28 cellular contexts compared by ENCODE assay signal in genomic region chrX:113389846-113390245, GRCh38.
"Had no signal": no experiment of that assay in that cellular context is flagged by ENCODE, and none has a peak within 500 bp of the region (broad histone marks: within the 10 kb centered on the region; RNA-seq: fewer than 3 reads in every experiment).

No MANE protein-coding gene starts in this region.

- H3K4me1 ChIP-seq: ascending aorta had no signal

- H3K27me3 ChIP-seq: ascending aorta had no signal

- DNase-seq: activated CD4-positive, alpha-beta memory T cell treated with anti-CD3 and anti-CD28 coated beads, Interleukin-2, amount 10 ng/mL, durations not matched to agents 7 days and 5 days; activated CD4-positive, alpha-beta T cell treated with anti-CD3 and anti-CD28 coated beads for 1 hour; activated CD4-positive, alpha-beta T cell treated with anti-CD3 and anti-CD28 coated beads for 36 hours; activated CD4-positive, alpha-beta T cell treated with anti-CD3 and anti-CD28 coated beads for 48 hours; activated CD4-positive, alpha-beta T cell treated with anti-CD3 and anti-CD28 coated beads, Interleukin-2, amount 10 ng/mL, durations not matched to agents 7 days and 5 days; activated CD4-positive, alpha-beta T cell treated with anti-CD3 and anti-CD28 coated beads, Interleukin-2, amount 50 U/mL, for 48 hours; activated CD4-positive, CD25-positive, alpha-beta regulatory T cell; activated CD8-positive, alpha-beta memory T cell treated with anti-CD3 and anti-CD28 coated beads for 24 hours; activated CD8-positive, alpha-beta memory T cell treated with anti-CD3 and anti-CD28 coated beads, Interleukin-2, amount 10 ng/mL, durations not matched to agents 7 days and 5 days; activated CD8-positive, alpha-beta memory T cell treated with anti-CD3 and anti-CD28 coated beads, Interleukin-2, amount 50 U/mL, for 48 hours; activated CD8-positive, alpha-beta T cell treated with anti-CD3 and anti-CD28 coated beads, Interleukin-2, amount 10 ng/mL, durations not matched to agents 7 days and 5 days; activated effector memory CD4-positive, alpha-beta T cell treated with Interleukin-2 at 50 U/mL for 16 hours; activated gamma-delta T cell; activated naive CD4-positive, alpha-beta T cell treated with anti-CD3 and anti-CD28 coated beads, Interleukin-2, amount 10 ng/mL, durations not matched to agents 7 days and 5 days; activated naive CD4-positive, alpha-beta T cell treated with Interleukin-2 at 50 U/mL for 16 hours; activated naive CD8-positive, alpha-beta T cell treated with anti-CD3 and anti-CD28 coated beads, Interleukin-2, amount 10 ng/mL, durations not matched to agents 7 days and 5 days; activated naive CD8-positive, alpha-beta T cell treated with anti-CD3 and anti-CD28 coated beads, Interleukin-2, amount 50 U/mL, for 24 hours; activated T-cell treated with anti-CD3 and anti-CD28 coated beads, Interleukin-2, amount 50 U/mL, for 24 hours; activated T-cell treated with anti-CD3 and anti-CD28 coated beads, Interleukin-2, amount 50 U/mL, for 48 hours; amygdala; anterior cingulate cortex; central memory CD4-positive, alpha-beta T cell; T-helper 1 cell; T-helper 2 cell; T-helper 9 cell; WERI-Rb-1 had no signal

- H3K4me3 ChIP-seq: ascending aorta had no signal

- H3K27ac ChIP-seq: ascending aorta, WERI-Rb-1 had no signal

- ATAC-seq: activated CD4-positive, alpha-beta T cell treated with anti-CD3 and anti-CD28 coated beads for 36 hours; activated CD4-positive, CD25-positive, alpha-beta regulatory T cell treated with anti-CD3 and anti-CD28 coated beads, Interleukin-2, amount 50 U/mL, for 24 hours; activated CD8-positive, alpha-beta memory T cell treated with anti-CD3 and anti-CD28 coated beads, Interleukin-2, amount 10 ng/mL, durations not matched to agents 7 days and 5 days; activated CD8-positive, alpha-beta T cell treated with anti-CD3 and anti-CD28 coated beads, Interleukin-2, amount 10 ng/mL, durations not matched to agents 7 days and 5 days; activated naive CD8-positive, alpha-beta T cell treated with anti-CD3 and anti-CD28 coated beads, Interleukin-2, amount 50 U/mL, for 24 hours had no signal

- H3K36me3 ChIP-seq: ascending aorta, WERI-Rb-1 had no signal
